ENCODE assay signal across 10 cellular contexts in genomic region chr11:64729851-64730382, GRCh38. TPM values are rescaled to one million over a fixed set of nuclear protein-coding genes. Genes with fewer than 3 reads are reported as not detected.
DNase-seq lines count a peak whose midpoint lies in the region; ATAC-seq and TF ChIP-seq lines count a peak whose summit lies in the region.
"Had no signal": no experiment of that assay in that cellular context is flagged by ENCODE, and none has a peak within 500 bp of the region (broad histone marks: within the 10 kb centered on the region; RNA-seq: fewer than 3 reads in every experiment).

No MANE protein-coding gene starts in this region.

- no peaks in the 10 kb centered on the region for H3K36me3 ChIP-seq in A673 (ENCODE audit: insufficient read depth, low read length, poor library complexity, severe bottlenecking)

- TF ChIP-seq CTCF in A673 (conservative IDR thresholded peaks at IDR 0.05; ENCODE audit: low read depth, low read length): no peak
- no peak for TF ChIP-seq CTCF in WTC11 (IDR thresholded peaks at IDR 0.05)

- POLR2A ChIA-PET in A673 (lab: Charles Lee; ENCODE audit: low non-redundant PET): no interaction called here
- POLR2A ChIA-PET in WTC11 (lab: Charles Lee): interaction anchor here (1.0 kb wide), 2 partner anchors 14 to 49 kb away, joined by 3 to 4 read pairs; partner anchors contain the start of gene RASGRP2

- ATAC-seq in WTC11: peak; percentile 88
- ATAC-seq in HG03378 (IDR thresholded peaks at IDR 0.05; ENCODE audit: unreplicated experiment): no peak

- H3K9me3 Mint-ChIP-seq in WTC11: no peaks in the 10 kb centered on the region

- H3K9me3 ChIP-seq in A673 (ENCODE audit: low read depth, low read length, poor library complexity, severe bottlenecking): no peaks in the 10 kb centered on the region

- DNase-seq in A673 (ENCODE audit: low spot score): peak; percentile 68
- peak; percentile 91 for DNase-seq in ELF-1 (ENCODE audit: low read depth, low spot score)
- DNase-seq in WTC11 (ENCODE audit: low spot score): peak; percentile 92
- DNase-seq in iPS-NIHi7 (ENCODE audit: extremely low spot score): peak; percentile 90
- DNase-seq in nucleus accumbens (lab: John Stamatoyannopoulos, UW): no peak
- no peak for DNase-seq in amygdala (lab: John Stamatoyannopoulos, UW)
- no peak for DNase-seq in activated CD4-positive, CD25-positive, alpha-beta regulatory T cell (lab: John Stamatoyannopoulos, UW)
- DNase-seq: midbrain, NCI-H446 treated with DMSO at 0.1 percent for 48 hours had no signal

- peak overlapping the region; percentile 97 for H3K27ac Mint-ChIP-seq in WTC11

- H3K4me1 ChIP-seq in A673 (ENCODE audit: insufficient read depth, low read length, poor library complexity, severe bottlenecking): peaks cover 3% of the 10 kb centered on the region

- CTCF ChIA-PET in A673 (lab: Charles Lee): no interaction called here
- CTCF ChIA-PET in WTC11 (lab: Charles Lee): no interaction called here

- peaks cover 15% of the 10 kb centered on the region for H3K36me3 Mint-ChIP-seq in WTC11

- no peaks in the 10 kb centered on the region for H3K27me3 ChIP-seq in A673 (replicated peaks; ENCODE audit: insufficient read depth, low read depth, low read length, poor library complexity)

- peaks cover 8% of the 10 kb centered on the region; the same call in 1 of the 2 replicates for H3K27me3 Mint-ChIP-seq in WTC11 (ENCODE audit: low read depth)

- peaks cover 44% of the 10 kb centered on the region for H3K4me1 Mint-ChIP-seq in WTC11

- H3K4me3 Mint-ChIP-seq in WTC11: peak overlapping the region; percentile 37

- no peak overlapping the region for H3K4me3 ChIP-seq in A673 (ENCODE audit: low read depth, low read length, poor library complexity, severe bottlenecking)

- intact Hi-C loops in A673 (cut with micrococcal nuclease; ENCODE audit: unreplicated experiment): no loop called here

- no TSS peak for BruUV-seq in A673 (replicated peaks; lab: Mats Ljungman, UMichigan)

- no peak overlapping the region for H3K27ac ChIP-seq in A673 (ENCODE audit: low read depth, low read length, poor library complexity, severe bottlenecking)

TF ChIP-seq in WTC11, 78 proteins besides CTCF, POLR2A, EP300 and RAD21:
- TF ChIP-seq PRDM15 (CRISPR knock-in tag; IDR thresholded peaks at IDR 0.05) (peak; percentile 89), ZNF138 (CRISPR knock-in tag; conservative IDR thresholded peaks at IDR 0.05) (no peak)

RNA-seq across cellular contexts. Expression of gene NRXN2, which starts 6.9 kb away (rescaled TPM):
- 5.0 and 6.1 TPM in 2 replicates for total RNA-seq in A673 (2021)
- 8.0 to 10.4 TPM (median 8.6 TPM) in 3 replicates for total RNA-seq in WTC11 (2021)

RNA-seq across cellular contexts. Expression of gene RASGRP2, which starts 14.0 kb away (rescaled TPM):
- total RNA-seq in A673 (2021): 2.0 and 3.5 TPM in 2 replicates
- 31.9 to 41.5 TPM (median 40.3 TPM) in 3 replicates for total RNA-seq in WTC11 (2021)

RNA-seq across cellular contexts. Expression of gene PYGM, which starts 29.9 kb away (rescaled TPM):
- total RNA-seq in A673 (2021) (2.4 and 2.9 TPM in 2 replicates), WTC11 (2021) (6.6 to 8.7 TPM (median 8.2 TPM) in 3 replicates)

RNA-seq across cellular contexts. Expression of gene SF1, which starts 48.4 kb away (rescaled TPM):
- total RNA-seq in A673 (2021) (467 and 472 TPM in 2 replicates), WTC11 (2021) (285 to 314 TPM (median 300 TPM) in 3 replicates)

Comparison
In these comparisons a context has a peak if more than half of its experiments do, and no peak if none do; other contexts are left out.
1. DNase-seq: peak in A673 (single experiment), ELF-1 (single experiment), WTC11 (single experiment) and iPS-NIHi7 (single experiment); none in nucleus accumbens (0 of 56), amygdala (0 of 56) and activated CD4-positive, CD25-positive, alpha-beta regulatory T cell (0 of 4).